Comparison of ENCODE assay signal across 9 cellular contexts in the genomic region with DNA sequence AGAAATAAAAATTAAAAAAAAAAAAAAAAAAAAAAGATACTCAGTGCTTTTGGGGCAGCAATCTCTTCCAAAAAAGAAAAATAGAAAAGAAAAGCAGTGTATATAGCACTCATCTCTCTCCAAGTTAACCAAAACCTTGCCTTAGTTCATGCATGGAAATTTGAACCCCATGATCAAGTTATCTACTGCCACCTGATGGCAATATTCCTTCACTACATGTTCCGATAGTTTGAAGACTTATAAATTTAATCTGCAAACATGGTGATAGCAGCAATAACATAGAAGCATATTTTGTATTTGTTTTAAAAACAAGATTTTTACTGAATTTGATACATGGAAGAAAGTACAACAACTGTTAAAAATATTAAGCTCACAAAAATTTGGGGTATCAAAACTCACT. TPM values are rescaled to one million over a fixed set of nuclear protein-coding genes. Genes with fewer than 3 reads are reported as not detected.
DNase-seq lines count a peak whose midpoint lies in the region; ATAC-seq, FAIRE-seq and TF ChIP-seq lines count a peak whose summit lies in the region.
"Had no signal": no experiment of that assay in that cellular context is flagged by ENCODE, and none has a peak within 500 bp of the region (broad histone marks: within the 10 kb centered on the region; RNA-seq: fewer than 3 reads in every experiment).

No MANE protein-coding gene starts in this region.

- ATAC-seq in A549: peak; percentile 54 to 58; a peak in 3 of 6 replicates
- ATAC-seq in stimulated activated memory B cell treated with anti-CD40 and anti-IgM and Interleukin-4, amounts not matched to agents 10 μg/mL and 1 μg/mL and 100 μg/mL, for 72 hours: no peak

- no peak for TF ChIP-seq POLR2A in A549 (IDR thresholded peaks at IDR 0.05; ENCODE audit: low read length)

- H3K4me2 ChIP-seq in A549: no peak overlapping the region

- peak; percentile 70 for TF ChIP-seq CTCF in A549 (IDR thresholded peaks at IDR 0.05)
- TF ChIP-seq CTCF in GM12865 (IDR thresholded peaks at IDR 0.05; ENCODE audit: insufficient read depth, low read depth, low read length, missing control alignments): peak; percentile 42
- peak; percentile 60 for TF ChIP-seq CTCF in mesothelial cell of epicardium (IDR thresholded peaks at IDR 0.05; ENCODE audit: unreplicated experiment)

- H3K27me3 Mint-ChIP-seq in mesothelial cell of epicardium (ENCODE audit: low read depth): no peaks in the 10 kb centered on the region
- no peaks in the 10 kb centered on the region for H3K27me3 Mint-ChIP-seq in stimulated activated memory B cell treated with anti-CD40 and anti-IgM and Interleukin-4, amounts not matched to agents 10 μg/mL and 1 μg/mL and 100 μg/mL, for 72 hours
- H3K27me3 Mint-ChIP-seq: central memory CD8-positive, alpha-beta T cell had no signal

- no peaks in the 10 kb centered on the region for H3K9me3 ChIP-seq in A549

- H3K4me1 Mint-ChIP-seq in mesothelial cell of epicardium: no peaks in the 10 kb centered on the region
- H3K4me1 Mint-ChIP-seq in stimulated activated memory B cell treated with anti-CD40 and anti-IgM and Interleukin-4, amounts not matched to agents 10 μg/mL and 1 μg/mL and 100 μg/mL, for 72 hours: no peaks in the 10 kb centered on the region
- H3K4me1 Mint-ChIP-seq: central memory CD8-positive, alpha-beta T cell had no signal

- no peak overlapping the region for H3K4me3 Mint-ChIP-seq in mesothelial cell of epicardium
- no peak overlapping the region for H3K4me3 Mint-ChIP-seq in stimulated activated memory B cell treated with anti-CD40 and anti-IgM and Interleukin-4, amounts not matched to agents 10 μg/mL and 1 μg/mL and 100 μg/mL, for 72 hours
- H3K4me3 Mint-ChIP-seq: central memory CD8-positive, alpha-beta T cell had no signal

- peaks cover 12% of the 10 kb centered on the region for H3K4me1 ChIP-seq in A549

- H3K4me3 ChIP-seq in A549: no peak overlapping the region
- no peak overlapping the region for H3K4me3 ChIP-seq in GM12865 (ENCODE audit: low read depth, low read length)

- POLR2A ChIA-PET in A549 (lab: Yijun Ruan, JAX): no interaction called here

- peaks cover 11% of the 10 kb centered on the region for H3K36me3 Mint-ChIP-seq in mesothelial cell of epicardium
- peaks cover 21% of the 10 kb centered on the region for H3K36me3 Mint-ChIP-seq in stimulated activated memory B cell treated with anti-CD40 and anti-IgM and Interleukin-4, amounts not matched to agents 10 μg/mL and 1 μg/mL and 100 μg/mL, for 72 hours

- DNase-seq in A549 (ENCODE audit: low read depth in 1 of 2, low spot score in 1 of 2) (peak; percentile 13 to 51), GM12865 (ENCODE audit: low read depth) (peak; percentile 45), NCI-H526 treated with DMSO at 0.1 percent for 48 hours (lab: John Stamatoyannopoulos, UW) (peak; percentile 2), cerebellar cortex (ENCODE audit: low spot score) (peak; percentile 53), mesothelial cell of epicardium (ENCODE audit: low spot score in 2 of 2, unreplicated experiment in 2 of 2) (no peak), occipital lobe (lab: John Stamatoyannopoulos, UW) (no peak), HPDE6-E6E7 (ENCODE audit: extremely low spot score) (no peak)

- H3K9me3 Mint-ChIP-seq in mesothelial cell of epicardium: no peaks in the 10 kb centered on the region
- no peaks in the 10 kb centered on the region for H3K9me3 Mint-ChIP-seq in stimulated activated memory B cell treated with anti-CD40 and anti-IgM and Interleukin-4, amounts not matched to agents 10 μg/mL and 1 μg/mL and 100 μg/mL, for 72 hours
- H3K9me3 Mint-ChIP-seq: central memory CD8-positive, alpha-beta T cell had no signal

- CTCF ChIA-PET in A549 (lab: Yijun Ruan, JAX): interaction anchor here (0.6 to 8.2 kb wide), 29 partner anchors 9 to 618 kb away, joined by 3 to 92 read pairs (median 4); no protein-coding TSS in a partner anchor

- H3K27ac ChIP-seq in A549: no peak overlapping the region

- no peak for TF ChIP-seq EP300 in A549 (IDR thresholded peaks at IDR 0.05)

- 61% methylated on average over 1 of the region's 1 CpG for WGBS in A549 (ENCODE audit: missing lambda C conversion rate)

- no peak overlapping the region for H3K27ac Mint-ChIP-seq in mesothelial cell of epicardium
- no peak overlapping the region for H3K27ac Mint-ChIP-seq in stimulated activated memory B cell treated with anti-CD40 and anti-IgM and Interleukin-4, amounts not matched to agents 10 μg/mL and 1 μg/mL and 100 μg/mL, for 72 hours

- FAIRE-seq in A549 (lab: Jason Lieb, UNC): no peak

- TF ChIP-seq RAD21 in A549 (conservative IDR thresholded peaks at IDR 0.05 in 1 of 2, IDR thresholded peaks at IDR 0.05 in 1 of 2): peak; percentile 71

TF ChIP-seq in A549, 52 proteins besides CTCF, POLR2A, EP300 and RAD21:
- TF ChIP-seq SMC3 (IDR thresholded peaks at IDR 0.05) (peak; percentile 44; the same call in 2 of the 3 replicates), RFX5 (IDR thresholded peaks at IDR 0.05) (no peak)

RNA-seq across cellular contexts. Expression of a gene that starts 48.6 kb away (rescaled TPM):
- polyA plus RNA-seq in A549 (2011; rRNA removed): 0.09 and 0.12 TPM in 2 replicates
- 0.03 and 0.06 TPM in 2 replicates for polyA plus RNA-seq in A549 (2012; cell fraction: cytosol; rRNA removed)
- 0.23 and 0.28 TPM in 2 replicates for polyA plus RNA-seq in A549 (2012; cell fraction: nucleus; rRNA removed)
- 0.03 to 0.07 TPM (median 0.05 TPM) in 3 replicates for polyA plus RNA-seq in A549 (2017; fragmentation: RNase III; extraction: RNeasy Plus Mini Kit Qiagen cat#74134 plus additional on column Dnase treatment)
- 0.34 and 0.41 TPM in 2 replicates for polyA minus RNA-seq in A549 (2011; rRNA and poly(A)+ RNA removed)
- 0.27 to 0.40 TPM (median 0.40 TPM) in 3 replicates for total RNA-seq in mesothelial cell of epicardium
- total RNA-seq in occipital lobe: 42.7 TPM

RNA-seq across cellular contexts. Expression of a gene that starts 58.0 kb away (rescaled TPM):
- 11.9 and 13.9 TPM in 2 replicates for polyA plus RNA-seq in A549 (2011; rRNA removed)
- 3.3 and 3.7 TPM in 2 replicates for polyA plus RNA-seq in A549 (2012; cell fraction: cytosol; rRNA removed)
- polyA plus RNA-seq in A549 (2012; cell fraction: nucleus; rRNA removed): 4.1 and 6.7 TPM in 2 replicates
- polyA plus RNA-seq in A549 (2017; fragmentation: RNase III; extraction: RNeasy Plus Mini Kit Qiagen cat#74134 plus additional on column Dnase treatment): 6.0 to 6.9 TPM (median 6.6 TPM) in 3 replicates
- 5.8 and 6.7 TPM in 2 replicates for polyA minus RNA-seq in A549 (2011; rRNA and poly(A)+ RNA removed)
- total RNA-seq in mesothelial cell of epicardium: 19.4 to 22.8 TPM (median 22.6 TPM) in 3 replicates
- total RNA-seq in occipital lobe: 8.4 TPM

Comparison
In these comparisons a context has a peak if more than half of its experiments do, and no peak if none do; other contexts are left out.
1. DNase-seq: peak in A549 (2 of 2), GM12865 (single experiment), NCI-H526 treated with DMSO at 0.1 percent for 48 hours (single experiment) and cerebellar cortex (single experiment); none in mesothelial cell of epicardium (0 of 2), occipital lobe (single experiment) and HPDE6-E6E7 (single experiment).
2. RNA of a gene that starts 48.6 kb away (total RNA-seq): 42.7 TPM in occipital lobe (single experiment); 0.27 to 0.40 TPM in mesothelial cell of epicardium; every median in the first group is over 10 times any median in the second.
3. Peak in every context shown above with its lines, with median percentiles within 50 percentile points of each other: CTCF ChIP-seq.